21 cellular contexts compared by ENCODE assay signal in genomic region chr17:76008630-76009425, GRCh38. TPM values are rescaled to one million over a fixed set of nuclear protein-coding genes. Genes with fewer than 3 reads are reported as not detected.
DNase-seq lines count a peak whose midpoint lies in the region; ATAC-seq and TF ChIP-seq lines count a peak whose summit lies in the region.
"Had no signal": no experiment of that assay in that cellular context is flagged by ENCODE, and none has a peak within 500 bp of the region (broad histone marks: within the 10 kb centered on the region; RNA-seq: fewer than 3 reads in every experiment).

No MANE protein-coding gene starts in this region.

- peaks cover 13% of the 10 kb centered on the region for H3K36me3 Mint-ChIP-seq in endothelial cell (ENCODE audit: low read depth, unreplicated experiment)
- H3K36me3 Mint-ChIP-seq in naive thymus-derived CD8-positive, alpha-beta T cell = no peaks in the 10 kb centered on the region

- H3K9me2 ChIP-seq in PC-3 (replicated peaks; ENCODE audit: low read length) = no peaks in the 10 kb centered on the region
- H3K9me2 ChIP-seq: SK-N-SH had no signal

- H3F3A ChIP-seq in PC-3 (ENCODE audit: low read length, unreplicated experiment) = no peaks in the 10 kb centered on the region

- H3K9ac ChIP-seq in PC-3 (ENCODE audit: low read length) = no peak overlapping the region
- H3K9ac ChIP-seq: SK-N-SH had no signal

- no peaks in the 10 kb centered on the region for H3K4me1 ChIP-seq in PC-3 (ENCODE audit: insufficient read depth, low read length)

- no peaks in the 10 kb centered on the region for H3K79me2 ChIP-seq in PC-3 (ENCODE audit: low read length)

- H2AFZ ChIP-seq in PC-3 (ENCODE audit: low read length) = no peak overlapping the region

- no peak overlapping the region for H3K27ac ChIP-seq in PC-3 (ENCODE audit: low read length)

- no peak overlapping the region for H3K27ac Mint-ChIP-seq in endothelial cell (ENCODE audit: unreplicated experiment)
- no peak overlapping the region for H3K27ac Mint-ChIP-seq in naive thymus-derived CD8-positive, alpha-beta T cell

- no peak overlapping the region for H3K4me3 ChIP-seq in PC-3 (ENCODE audit: low read length)
- H3K4me3 ChIP-seq: BLaER1 treated with 17β-estradiol and CSF1 and Interleukin-3, amounts not matched to agents 10 nM and 100 nM had no signal

- peaks cover 24% of the 10 kb centered on the region; the same call in 1 of the 2 replicates for H3K36me3 ChIP-seq in PC-3 (ENCODE audit: low read depth, low read length)

- DNase-seq in PC-3 = peak; percentile 0
- no peak for DNase-seq in endothelial cell (ENCODE audit: low spot score)
- DNase-seq in sciatic nerve (ENCODE audit: low spot score) = peak; percentile 51
- DNase-seq in naive thymus-derived CD8-positive, alpha-beta T cell = no peak
- DNase-seq: CD4-positive, alpha-beta memory T cell; DMS 273 treated with DMSO at 0.1 percent for 48 hours; DMS79 treated with DMSO at 0.1 percent for 48 hours; KBM-7; MM.1S; NCI-H1092; NCI-H1436; NCI-H187 treated with DMSO at 0.1 percent for 48 hours; NCI-H2107; NCI-H446 treated with DMSO at 0.1 percent for 48 hours; NCI-H526 treated with DMSO at 0.1 percent for 48 hours; RPMI8226; SIG-M5; SK-N-SH had no signal

- CTCF ChIA-PET in PC-3 (lab: Charles Lee) = no interaction called here

- TF ChIP-seq CTCF in PC-3 (conservative IDR thresholded peaks at IDR 0.05; ENCODE audit: low read depth, low read length) (no peak), endothelial cell (IDR thresholded peaks at IDR 0.05; ENCODE audit: unreplicated experiment) (no peak)

- no peak overlapping the region for H3K4me2 ChIP-seq in PC-3 (ENCODE audit: low read length)
- H3K4me2 ChIP-seq: SK-N-SH had no signal

- intact Hi-C loops in PC-3 (cut with micrococcal nuclease) (no loop called here), sciatic nerve (cut with DNase I) (loop anchor here (5.0 kb wide), 1 partner anchor 102 kb away; no protein-coding TSS in a partner anchor)

- ATAC-seq in PC-3 (no peak), sciatic nerve (no peak), HG03095 (IDR thresholded peaks at IDR 0.05; ENCODE audit: unreplicated experiment) (no peak)
- ATAC-seq in naive thymus-derived CD8-positive, alpha-beta T cell = no peak

- H3K27me3 ChIP-seq in PC-3 (ENCODE audit: low read length) = no peaks in the 10 kb centered on the region
- H3K27me3 ChIP-seq: BLaER1 treated with 17β-estradiol and CSF1 and Interleukin-3, amounts not matched to agents 10 nM and 100 nM had no signal

- no peaks in the 10 kb centered on the region for H3K4me1 Mint-ChIP-seq in endothelial cell (ENCODE audit: unreplicated experiment)
- H3K4me1 Mint-ChIP-seq in naive thymus-derived CD8-positive, alpha-beta T cell = peaks cover 2 to 12% (median 9%) of the 10 kb centered on the region in 4 donors

- BruUV-seq in PC-3 (replicated peaks; lab: Mats Ljungman, UMichigan) = no TSS peak

- no peaks in the 10 kb centered on the region for H3K9me3 Mint-ChIP-seq in endothelial cell (ENCODE audit: unreplicated experiment)
- H3K9me3 Mint-ChIP-seq in naive thymus-derived CD8-positive, alpha-beta T cell = no peaks in the 10 kb centered on the region
- H3K9me3 Mint-ChIP-seq: CD4-positive, alpha-beta memory T cell had no signal

- no peaks in the 10 kb centered on the region for H3K27me3 Mint-ChIP-seq in endothelial cell (ENCODE audit: unreplicated experiment)
- H3K27me3 Mint-ChIP-seq in naive thymus-derived CD8-positive, alpha-beta T cell = no peaks in the 10 kb centered on the region
- H3K27me3 Mint-ChIP-seq: CD4-positive, alpha-beta memory T cell had no signal

- POLR2A ChIA-PET in PC-3 (lab: Charles Lee; ENCODE audit: unreplicated experiment) = no interaction called here
- POLR2A ChIA-PET in naive thymus-derived CD8-positive, alpha-beta T cell (lab: Charles Lee) = interaction anchor here (0.6 to 1.2 kb wide), 4 partner anchors 12 to 117 kb away, joined by 3 to 4 read pairs (median 3); no protein-coding TSS in a partner anchor

- H4K20me1 ChIP-seq in PC-3 (ENCODE audit: low read length) = no peaks in the 10 kb centered on the region
- H4K20me1 ChIP-seq: BLaER1 treated with 17β-estradiol and CSF1 and Interleukin-3, amounts not matched to agents 10 nM and 100 nM had no signal

- H3K4me3 Mint-ChIP-seq in endothelial cell (ENCODE audit: unreplicated experiment) = peak overlapping the region; percentile 79
- H3K4me3 Mint-ChIP-seq in naive thymus-derived CD8-positive, alpha-beta T cell = no peak overlapping the region
- H3K4me3 Mint-ChIP-seq: CD4-positive, alpha-beta memory T cell had no signal

- H3K9me3 ChIP-seq in PC-3 (ENCODE audit: low read length) = no peaks in the 10 kb centered on the region
- H3K9me3 ChIP-seq: BLaER1 treated with 17β-estradiol and CSF1 and Interleukin-3, amounts not matched to agents 10 nM and 100 nM; Caco-2; SK-N-SH had no signal

RNA-seq across cellular contexts. Expression of gene CDK3, which starts 8.2 kb away (rescaled TPM):
- 4.3 and 8.5 TPM in 2 replicates for total RNA-seq in PC-3 (2014; rRNA removed)
- total RNA-seq in endothelial cell (ENCODE audit: unreplicated experiment) = 8.4 TPM
- total RNA-seq in sciatic nerve = 5.2 TPM
- total RNA-seq in naive thymus-derived CD8-positive, alpha-beta T cell = 10 to 100 TPM; 11.9 to 12.5 TPM
- polyA plus RNA-seq in naive thymus-derived CD8-positive, alpha-beta T cell = under 1 TPM; 0.16 to 0.64 (median 0.63) TPM

RNA-seq across cellular contexts. Expression of gene EVPL, which starts 18.3 kb away (rescaled TPM):
- total RNA-seq in PC-3 (2014; rRNA removed) (38.8 and 48.3 TPM in 2 replicates), endothelial cell (ENCODE audit: unreplicated experiment) (not detected), sciatic nerve (1.2 TPM)
- total RNA-seq in naive thymus-derived CD8-positive, alpha-beta T cell = 1 to 10 TPM; 7.1 to 8.2 TPM
- polyA plus RNA-seq in naive thymus-derived CD8-positive, alpha-beta T cell = 1 to 10 TPM in 1 of 3 donors, under 1 TPM in 1, not detected in 1; 0.74 to 1.6 TPM
- total RNA-seq: CD4-positive, alpha-beta memory T cell had no signal
- polyA plus RNA-seq: CD4-positive, alpha-beta memory T cell had no signal

RNA-seq across cellular contexts. Expression of gene TEN1, which starts 29.8 kb away (rescaled TPM):
- total RNA-seq in PC-3 (2014; rRNA removed) (58.3 and 62.4 TPM in 2 replicates), endothelial cell (ENCODE audit: unreplicated experiment) (22.6 TPM), sciatic nerve (8.1 TPM)
- total RNA-seq in naive thymus-derived CD8-positive, alpha-beta T cell = 10 to 100 TPM; 14.2 to 16.6 TPM
- polyA plus RNA-seq in naive thymus-derived CD8-positive, alpha-beta T cell = 10 to 100 TPM; 17.1 to 18.9 (median 18.4) TPM

RNA-seq across cellular contexts. Expression of gene ACOX1, which starts 29.9 kb away (rescaled TPM):
- total RNA-seq in PC-3 (2014; rRNA removed) (63.2 and 74.9 TPM in 2 replicates), endothelial cell (ENCODE audit: unreplicated experiment) (36.1 TPM), sciatic nerve (64.6 TPM)
- 10 to 100 TPM; 37.9 to 39.3 TPM for total RNA-seq in naive thymus-derived CD8-positive, alpha-beta T cell
- polyA plus RNA-seq in naive thymus-derived CD8-positive, alpha-beta T cell = 10 to 100 TPM; 11.4 to 18.4 (median 15.1) TPM

Comparison
In these comparisons a context has a peak if more than half of its experiments do, and no peak if none do; other contexts are left out.
1. DNase-seq: peak in PC-3 (single experiment) and sciatic nerve (single experiment); none in endothelial cell (single experiment) and naive thymus-derived CD8-positive, alpha-beta T cell (0 of 10).